1 cellular context compared by ENCODE assay signal in genomic region chr5:133863857-133864585, GRCh38.
TF ChIP-seq lines count a peak whose summit lies in the region.

No MANE protein-coding gene starts in this region.

TF ChIP-seq in H1, 55 proteins besides CTCF, POLR2A, EP300 and RAD21 (continued from another document):
- TF ChIP-seq CHD7 (IDR thresholded peaks at IDR 0.05; ENCODE audit: insufficient replicate concordance, low read length) = no peak
- no peak for TF ChIP-seq YY1 (IDR thresholded peaks at IDR 0.05; ENCODE audit: low read depth, low read length)
